Comparison of ENCODE assay signal across 21 cellular contexts in genomic region chr20:61161649-61162210, GRCh38.
DNase-seq lines count a peak whose midpoint lies in the region; ATAC-seq and TF ChIP-seq lines count a peak whose summit lies in the region.
"Had no signal": no experiment of that assay in that cellular context is flagged by ENCODE, and none has a peak within 500 bp of the region (broad histone marks: within the 10 kb centered on the region; RNA-seq: fewer than 3 reads in every experiment).

No MANE protein-coding gene starts in this region.

- ATAC-seq in RWPE2 (ENCODE audit: low read depth), result no peak
- ATAC-seq in foreskin keratinocyte, result no peak
- no peak for ATAC-seq in stimulated activated naive B cell treated with anti-CD40 and anti-IgM and Interleukin-4, amounts not matched to agents 10 μg/mL and 1 μg/mL and 100 μg/mL, for 72 hours (replicated peaks)
- no peak for ATAC-seq in stimulated activated memory B cell treated with anti-CD40 and anti-IgM and Interleukin-4, amounts not matched to agents 10 μg/mL and 1 μg/mL and 100 μg/mL, for 72 hours
- ATAC-seq: activated CD4-positive, CD25-positive, alpha-beta regulatory T cell treated with anti-CD3 and anti-CD28 coated beads, Interleukin-2, amount 50 U/mL, for 24 hours; activated CD8-positive, alpha-beta memory T cell treated with anti-CD3 and anti-CD28 coated beads, Interleukin-2, amount 10 ng/mL, durations not matched to agents 7 days and 5 days; effector memory CD8-positive, alpha-beta T cell; left lobe of liver; mucosa of descending colon; right lobe of liver; T-helper 17 cell had no signal

- H3K4me3 Mint-ChIP-seq in stimulated activated naive B cell treated with anti-CD40 and anti-IgM and Interleukin-4, amounts not matched to agents 10 μg/mL and 1 μg/mL and 100 μg/mL, for 72 hours, result no peak overlapping the region
- no peak overlapping the region for H3K4me3 Mint-ChIP-seq in stimulated activated memory B cell treated with anti-CD40 and anti-IgM and Interleukin-4, amounts not matched to agents 10 μg/mL and 1 μg/mL and 100 μg/mL, for 72 hours
- H3K4me3 Mint-ChIP-seq: activated CD8-positive, alpha-beta memory T cell treated with anti-CD3 and anti-CD28 coated beads, Interleukin-2, amount 10 ng/mL, durations not matched to agents 7 days and 5 days; central memory CD8-positive, alpha-beta T cell; T-helper 17 cell had no signal

- CTCF ChIA-PET in AG04450 (lab: Charles Lee), result interaction anchor here (0.7 to 1.1 kb wide), 4 partner anchors 12 to 700 kb away, joined by 3 to 17 read pairs (median 4); no protein-coding TSS in a partner anchor

- peaks cover 0 to 4% of the 10 kb centered on the region in 2 donors for H3K9me3 Mint-ChIP-seq in stimulated activated naive B cell treated with anti-CD40 and anti-IgM and Interleukin-4, amounts not matched to agents 10 μg/mL and 1 μg/mL and 100 μg/mL, for 72 hours
- peaks cover 6% of the 10 kb centered on the region for H3K9me3 Mint-ChIP-seq in stimulated activated memory B cell treated with anti-CD40 and anti-IgM and Interleukin-4, amounts not matched to agents 10 μg/mL and 1 μg/mL and 100 μg/mL, for 72 hours
- H3K9me3 Mint-ChIP-seq: effector memory CD8-positive, alpha-beta T cell had no signal

- no peaks in the 10 kb centered on the region for H3K36me3 ChIP-seq in RWPE2 (ENCODE audit: low read depth)
- H3K36me3 ChIP-seq: right lobe of liver had no signal

- DNase-seq in AG04450 (ENCODE audit: low read depth, low spot score) (no peak), HCEC 1CT (peak; percentile 25), RWPE2 (ENCODE audit: low spot score) (peak; percentile 25), foreskin keratinocyte (no peak), RKO (ENCODE audit: low spot score) (no peak), SK-N-DZ (ENCODE audit: low spot score) (no peak)
- no peak for DNase-seq in stimulated activated naive B cell treated with anti-CD40 and anti-IgM and Interleukin-4, amounts not matched to agents 10 μg/mL and 1 μg/mL and 100 μg/mL, for 72 hours
- DNase-seq: activated CD8-positive, alpha-beta memory T cell treated with anti-CD3 and anti-CD28 coated beads, Interleukin-2, amount 10 ng/mL, durations not matched to agents 7 days and 5 days; effector memory CD8-positive, alpha-beta T cell; foreskin melanocyte; GF-D8; mucosa of descending colon; NCI-H146; occipital lobe; right lobe of liver; SHP77 treated with DMSO at 0.1 percent for 48 hours; T-helper 17 cell had no signal

- peaks cover 13% of the 10 kb centered on the region for H3K27me3 ChIP-seq in AG04450 (ENCODE audit: control insufficient read depth, insufficient read depth, low read length)
- H3K27me3 ChIP-seq in RWPE2 (ENCODE audit: insufficient read depth, poor library complexity, severe bottlenecking), result no peaks in the 10 kb centered on the region
- peaks cover 48% of the 10 kb centered on the region for H3K27me3 ChIP-seq in foreskin keratinocyte
- H3K27me3 ChIP-seq: right lobe of liver had no signal

- H3K27me3 Mint-ChIP-seq in stimulated activated naive B cell treated with anti-CD40 and anti-IgM and Interleukin-4, amounts not matched to agents 10 μg/mL and 1 μg/mL and 100 μg/mL, for 72 hours, result peaks cover 0 to 7% of the 10 kb centered on the region in 2 donors
- no peaks in the 10 kb centered on the region for H3K27me3 Mint-ChIP-seq in stimulated activated memory B cell treated with anti-CD40 and anti-IgM and Interleukin-4, amounts not matched to agents 10 μg/mL and 1 μg/mL and 100 μg/mL, for 72 hours
- H3K27me3 Mint-ChIP-seq: activated CD8-positive, alpha-beta memory T cell treated with anti-CD3 and anti-CD28 coated beads, Interleukin-2, amount 10 ng/mL, durations not matched to agents 7 days and 5 days had no signal

- peaks cover 11% of the 10 kb centered on the region for H3K4me1 ChIP-seq in RWPE2 (ENCODE audit: insufficient read depth, poor library complexity, severe bottlenecking)
- peaks cover 6% of the 10 kb centered on the region for H3K4me1 ChIP-seq in foreskin keratinocyte
- H3K4me1 ChIP-seq: right lobe of liver had no signal

- H3K4me1 Mint-ChIP-seq in stimulated activated naive B cell treated with anti-CD40 and anti-IgM and Interleukin-4, amounts not matched to agents 10 μg/mL and 1 μg/mL and 100 μg/mL, for 72 hours, result no peaks in the 10 kb centered on the region
- no peaks in the 10 kb centered on the region for H3K4me1 Mint-ChIP-seq in stimulated activated memory B cell treated with anti-CD40 and anti-IgM and Interleukin-4, amounts not matched to agents 10 μg/mL and 1 μg/mL and 100 μg/mL, for 72 hours
- H3K4me1 Mint-ChIP-seq: activated CD8-positive, alpha-beta memory T cell treated with anti-CD3 and anti-CD28 coated beads, Interleukin-2, amount 10 ng/mL, durations not matched to agents 7 days and 5 days; central memory CD8-positive, alpha-beta T cell; T-helper 17 cell had no signal

- H3K27ac ChIP-seq in AG04450 (ENCODE audit: low read depth, low read length) (no peak overlapping the region), RWPE2 (ENCODE audit: poor library complexity, severe bottlenecking) (no peak overlapping the region), foreskin keratinocyte (no peak overlapping the region)
- H3K27ac ChIP-seq: right lobe of liver had no signal

- no peak overlapping the region for H3K27ac Mint-ChIP-seq in stimulated activated naive B cell treated with anti-CD40 and anti-IgM and Interleukin-4, amounts not matched to agents 10 μg/mL and 1 μg/mL and 100 μg/mL, for 72 hours
- no peak overlapping the region for H3K27ac Mint-ChIP-seq in stimulated activated memory B cell treated with anti-CD40 and anti-IgM and Interleukin-4, amounts not matched to agents 10 μg/mL and 1 μg/mL and 100 μg/mL, for 72 hours
- H3K27ac Mint-ChIP-seq: activated CD8-positive, alpha-beta memory T cell treated with anti-CD3 and anti-CD28 coated beads, Interleukin-2, amount 10 ng/mL, durations not matched to agents 7 days and 5 days; effector memory CD8-positive, alpha-beta T cell; T-helper 17 cell had no signal

- H3K4me3 ChIP-seq in AG04450 (ENCODE audit: low read depth, low read length) (no peak overlapping the region), RWPE2 (ENCODE audit: severe bottlenecking) (no peak overlapping the region)
- H3K4me3 ChIP-seq: mucosa of descending colon, right lobe of liver had no signal

- TF ChIP-seq CTCF in AG04450 (IDR thresholded peaks at IDR 0.05; ENCODE audit: low read depth, low read length), result peak; percentile 38
- peak; percentile 75 for TF ChIP-seq CTCF in RWPE2 (IDR thresholded peaks at IDR 0.05; ENCODE audit: poor library complexity, severe bottlenecking)
- TF ChIP-seq CTCF in foreskin keratinocyte (conservative IDR thresholded peaks at IDR 0.05), result peak; percentile 30

- no peaks in the 10 kb centered on the region for H3K36me3 Mint-ChIP-seq in stimulated activated naive B cell treated with anti-CD40 and anti-IgM and Interleukin-4, amounts not matched to agents 10 μg/mL and 1 μg/mL and 100 μg/mL, for 72 hours
- no peaks in the 10 kb centered on the region for H3K36me3 Mint-ChIP-seq in stimulated activated memory B cell treated with anti-CD40 and anti-IgM and Interleukin-4, amounts not matched to agents 10 μg/mL and 1 μg/mL and 100 μg/mL, for 72 hours
- H3K36me3 Mint-ChIP-seq: activated CD8-positive, alpha-beta memory T cell treated with anti-CD3 and anti-CD28 coated beads, Interleukin-2, amount 10 ng/mL, durations not matched to agents 7 days and 5 days had no signal

- POLR2A ChIA-PET in AG04450 (lab: Yijun Ruan, JAX), result no interaction called here

- no peaks in the 10 kb centered on the region for H3K9me3 ChIP-seq in AG04450 (ENCODE audit: control insufficient read depth, insufficient read depth, low read length)
- H3K9me3 ChIP-seq in RWPE2 (ENCODE audit: severe bottlenecking), result no peaks in the 10 kb centered on the region
- H3K9me3 ChIP-seq: mucosa of descending colon, right lobe of liver had no signal

Comparison
In these comparisons a context has a peak if more than half of its experiments do, and no peak if none do; other contexts are left out.
1. DNase-seq: peak in HCEC 1CT (single experiment) and RWPE2 (single experiment); none in AG04450 (single experiment), foreskin keratinocyte (0 of 2), RKO (single experiment), stimulated activated naive B cell treated with anti-CD40 and anti-IgM and Interleukin-4, amounts not matched to agents 10 μg/mL and 1 μg/mL and 100 μg/mL, for 72 hours (single experiment) and SK-N-DZ (single experiment).
2. Peak in every context shown above with its lines, with median percentiles within 50 percentile points of each other: CTCF ChIP-seq.